ENCODE assay signal across 20 cellular contexts in the genomic region with DNA sequence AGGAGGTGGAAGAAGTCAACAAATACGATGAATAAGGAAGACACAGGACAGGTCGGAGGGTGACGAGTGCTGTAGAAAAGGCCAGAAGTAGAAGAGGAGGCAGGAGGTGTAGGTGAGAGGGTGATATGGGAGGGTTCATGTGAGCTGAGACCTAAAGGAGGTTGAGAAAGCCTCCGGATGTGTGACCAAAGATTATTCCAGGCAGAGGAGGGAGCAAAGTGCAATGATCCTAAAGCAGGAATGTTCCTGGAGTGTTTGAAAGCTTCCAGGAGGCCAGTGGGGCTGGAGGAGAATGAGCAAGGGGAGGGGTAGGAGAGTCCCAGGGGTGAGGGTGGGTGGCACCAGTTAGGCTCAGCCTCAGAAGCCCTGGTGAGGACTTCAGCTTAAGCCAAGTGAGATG.
DNase-seq lines count a peak whose midpoint lies in the region; ATAC-seq and TF ChIP-seq lines count a peak whose summit lies in the region.
"Had no signal": no experiment of that assay in that cellular context is flagged by ENCODE, and none has a peak within 500 bp of the region (broad histone marks: within the 10 kb centered on the region; RNA-seq: fewer than 3 reads in every experiment).

No MANE protein-coding gene starts in this region.

- H3K36me3 ChIP-seq in OCI-LY3 (replicated peaks; ENCODE audit: low read depth, low read length) (no peaks in the 10 kb centered on the region), hepatocyte (replicated peaks; ENCODE audit: insufficient read depth, low read depth) (no peaks in the 10 kb centered on the region), mucosa of descending colon (ENCODE audit: low read depth) (no peaks in the 10 kb centered on the region), transverse colon (no peaks in the 10 kb centered on the region)
- no peaks in the 10 kb centered on the region for H3K36me3 ChIP-seq in CD4-positive, alpha-beta memory T cell (ENCODE audit: insufficient read depth, low read length)
- H3K36me3 ChIP-seq: BLaER1 had no signal

- no peaks in the 10 kb centered on the region for H3K4me1 Mint-ChIP-seq in CD4-positive, alpha-beta memory T cell
- H3K4me1 Mint-ChIP-seq: B cell; CD4-positive, CD25-positive, alpha-beta regulatory T cell; CD8-positive, alpha-beta memory T cell had no signal

- POLR2A ChIA-PET in CD4-positive, alpha-beta memory T cell (lab: Charles Lee; ENCODE audit: partially characterized antibody): no interaction called here

- H3K4me2 ChIP-seq in OCI-LY3 (ENCODE audit: low read length) (peak overlapping the region; percentile 23; the same call in 1 of the 2 replicates), hepatocyte (no peak overlapping the region)

- in situ Hi-C loops in transverse colon (cut with MboI; ENCODE audit: low pct_ligation_motif_present in 1 of 4, low pct_unique_long_range_greater_than_20kb in 1 of 4, low sequenced_read_pairs in 3 of 4): no loop called here

- no peaks in the 10 kb centered on the region for H3K9me2 ChIP-seq in hepatocyte (replicated peaks; ENCODE audit: insufficient read depth)

- intact Hi-C loops in mucosa of descending colon (cut with DNase I, micrococcal nuclease): no loop called here
- intact Hi-C loops in transverse colon (cut with DNase I; ENCODE audit: low total_unique reads): no loop called here
- intact Hi-C loops in CD4-positive, alpha-beta memory T cell (cut with micrococcal nuclease): no loop called here

- no peaks in the 10 kb centered on the region for H3K9me3 ChIP-seq in OCI-LY3 (ENCODE audit: insufficient read depth, low read length)
- no peaks in the 10 kb centered on the region for H3K9me3 ChIP-seq in hepatocyte (ENCODE audit: low read depth)
- H3K9me3 ChIP-seq in mucosa of descending colon: no peaks in the 10 kb centered on the region
- no peaks in the 10 kb centered on the region for H3K9me3 ChIP-seq in transverse colon
- no peaks in the 10 kb centered on the region for H3K9me3 ChIP-seq in CD4-positive, alpha-beta memory T cell (ENCODE audit: control insufficient read depth in 1 of 2, low read length in 2 of 2)
- H3K9me3 ChIP-seq: BLaER1 had no signal

- TF ChIP-seq CTCF in OCI-LY3 (IDR thresholded peaks at IDR 0.05; ENCODE audit: low read depth, low read length) (no peak), hepatocyte (IDR thresholded peaks at IDR 0.05; ENCODE audit: poor library complexity) (no peak), mucosa of descending colon (IDR thresholded peaks at IDR 0.05) (no peak), transverse colon (IDR thresholded peaks at IDR 0.05) (no peak)

- WGBS in hepatocyte (ENCODE audit: low lambda C conversion rate, missing lambda C conversion rate): 68% methylated on average over 4 of the region's 4 CpGs
- WGBS in transverse colon (ENCODE audit: low coverage in 1 of 2), 2 donors: 47 to 52% methylated on average over 4 of the region's 4 CpGs

- no peak for TF ChIP-seq EP300 in transverse colon (IDR thresholded peaks at IDR 0.05; ENCODE audit: low read depth)

- DNase-seq in hepatocyte (ENCODE audit: low spot score) (no peak), mucosa of descending colon (peak in 2 of 3 donors; percentile 16 to 30), transverse colon (peak; percentile 13), NOMO-1 (lab: John Stamatoyannopoulos, UW; ENCODE audit: unreplicated experiment in 2 of 2) (no peak)
- DNase-seq in activated T-cell treated with anti-CD3 and anti-CD28 coated beads, Interleukin-2, amount 50 U/mL, for 1 hour: no peak
- DNase-seq in CD4-positive, alpha-beta memory T cell: no peak
- DNase-seq: CD4-positive, CD25-positive, alpha-beta regulatory T cell; CD8-positive, alpha-beta memory T cell; DMS 273 treated with DMSO at 0.1 percent for 48 hours; DMS79; EL; GDM1; GM23248; H7; HCEC 1CT had no signal

- no peak for TF ChIP-seq POLR2A in transverse colon (IDR thresholded peaks at IDR 0.05)

- no peak overlapping the region for H3K27ac Mint-ChIP-seq in CD4-positive, alpha-beta memory T cell
- H3K27ac Mint-ChIP-seq: B cell; CD4-positive, CD25-positive, alpha-beta regulatory T cell had no signal

- H3K27me3 ChIP-seq in OCI-LY3 (ENCODE audit: low read depth, low read length) (peaks cover 10% of the 10 kb centered on the region; the same call in 1 of the 2 replicates), hepatocyte (no peaks in the 10 kb centered on the region), transverse colon (no peaks in the 10 kb centered on the region)
- H3K27me3 ChIP-seq in CD4-positive, alpha-beta memory T cell (ENCODE audit: insufficient read depth, low read length): no peaks in the 10 kb centered on the region
- H3K27me3 ChIP-seq: BLaER1 had no signal

- peak; percentile 70 for ATAC-seq in mucosa of descending colon
- no peak for ATAC-seq in GM21360 (IDR thresholded peaks at IDR 0.05; ENCODE audit: unreplicated experiment)

- H3K4me1 ChIP-seq in OCI-LY3 (ENCODE audit: low read length) (peaks cover 66% of the 10 kb centered on the region), hepatocyte (ENCODE audit: insufficient read depth) (peaks cover 11% of the 10 kb centered on the region), mucosa of descending colon (ENCODE audit: low read depth) (peaks cover 19% of the 10 kb centered on the region), transverse colon (peaks cover 0 to 28% (median 12%) of the 10 kb centered on the region in 4 donors)
- H3K4me1 ChIP-seq in CD4-positive, alpha-beta memory T cell (ENCODE audit: insufficient read depth, low read length): no peaks in the 10 kb centered on the region

- H3K27ac ChIP-seq in OCI-LY3 (ENCODE audit: low read length) (no peak overlapping the region), hepatocyte (peak overlapping the region; percentile 81), transverse colon (peak overlapping the region in 3 of 4 donors; percentile 32 to 51 (median 46))
- H3K27ac ChIP-seq in CD4-positive, alpha-beta memory T cell (ENCODE audit: low read depth, low read length): no peak overlapping the region
- H3K27ac ChIP-seq: C4-2B, GM23248 had no signal

- H3K9ac ChIP-seq in OCI-LY3 (ENCODE audit: low read length): no peak overlapping the region
- H3K9ac ChIP-seq: BLaER1, GM23248 had no signal

- H3K4me3 Mint-ChIP-seq in CD4-positive, alpha-beta memory T cell: no peak overlapping the region
- H3K4me3 Mint-ChIP-seq: B cell; CD8-positive, alpha-beta memory T cell had no signal

- no peaks in the 10 kb centered on the region for H3K36me3 Mint-ChIP-seq in CD4-positive, alpha-beta memory T cell
- H3K36me3 Mint-ChIP-seq: CD4-positive, CD25-positive, alpha-beta regulatory T cell; CD8-positive, alpha-beta memory T cell had no signal

- H3K79me2 ChIP-seq in OCI-LY3 (ENCODE audit: low read length) (no peaks in the 10 kb centered on the region), hepatocyte (no peaks in the 10 kb centered on the region)

- H3K9me3 Mint-ChIP-seq in CD4-positive, alpha-beta memory T cell: peaks cover 0 to 4% (median 2%) of the 10 kb centered on the region in 8 donors
- H3K9me3 Mint-ChIP-seq: CD8-positive, alpha-beta memory T cell had no signal

- H3K27me3 Mint-ChIP-seq in CD4-positive, alpha-beta memory T cell: no peaks in the 10 kb centered on the region
- H3K27me3 Mint-ChIP-seq: B cell; CD4-positive, CD25-positive, alpha-beta regulatory T cell; CD8-positive, alpha-beta memory T cell had no signal

- H4K20me1 ChIP-seq in OCI-LY3 (ENCODE audit: insufficient read depth, low read length) (no peaks in the 10 kb centered on the region), hepatocyte (ENCODE audit: insufficient read depth, poor library complexity, severe bottlenecking) (no peaks in the 10 kb centered on the region)
- H4K20me1 ChIP-seq: BLaER1 had no signal

- H2AFZ ChIP-seq in OCI-LY3 (ENCODE audit: low read depth, low read length) (no peak overlapping the region), hepatocyte (no peak overlapping the region)
- H2AFZ ChIP-seq: GM23248 had no signal

- no peak overlapping the region for H3K4me3 ChIP-seq in OCI-LY3 (ENCODE audit: low read length)
- H3K4me3 ChIP-seq in hepatocyte: no peak overlapping the region
- H3K4me3 ChIP-seq in mucosa of descending colon: no peak overlapping the region
- H3K4me3 ChIP-seq in transverse colon: no peak overlapping the region
- no peak overlapping the region for H3K4me3 ChIP-seq in CD4-positive, alpha-beta memory T cell (ENCODE audit: low read length in 2 of 2)
- H3K4me3 ChIP-seq: BLaER1, GM23248 had no signal

- CTCF ChIA-PET in CD4-positive, alpha-beta memory T cell (lab: Charles Lee; ENCODE audit: partially characterized antibody): no interaction called here

Comparison
In these comparisons a context has a peak if more than half of its experiments do, and no peak if none do; other contexts are left out.
1. H3K27ac ChIP-seq: peak in hepatocyte (single experiment) and transverse colon (3 of 4); none in OCI-LY3 (single experiment) and CD4-positive, alpha-beta memory T cell (single experiment).
2. DNase-seq: peak in mucosa of descending colon (2 of 3) and transverse colon (single experiment); none in hepatocyte (single experiment), activated T-cell treated with anti-CD3 and anti-CD28 coated beads, Interleukin-2, amount 50 U/mL, for 1 hour (single experiment), NOMO-1 (0 of 2) and CD4-positive, alpha-beta memory T cell (0 of 5).